ENCODE assay signal across 28 cellular contexts in the genomic region with DNA sequence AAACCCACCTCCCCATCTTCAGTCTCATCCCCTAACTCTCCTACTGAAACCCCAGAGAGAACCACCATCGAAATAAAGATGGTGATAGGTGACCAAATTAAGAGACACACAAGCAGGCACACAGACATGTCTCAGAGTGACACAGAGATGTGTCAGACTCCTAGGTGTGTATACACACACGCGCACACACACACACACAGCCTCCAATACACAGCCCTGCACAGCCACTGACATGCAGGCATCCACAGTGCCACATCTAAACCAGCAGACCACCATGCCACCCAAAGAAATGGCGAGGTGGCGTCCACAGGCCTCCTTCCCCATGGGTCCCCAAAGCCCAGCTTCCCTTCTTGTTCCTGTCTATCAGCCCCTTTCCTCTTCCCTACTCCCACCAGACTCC. TPM values are rescaled to one million over a fixed set of nuclear protein-coding genes. Genes with fewer than 3 reads are reported as not detected.
"Had no signal": no experiment of that assay in that cellular context is flagged by ENCODE, and none has a peak within 500 bp of the region (broad histone marks: within the 10 kb centered on the region; RNA-seq: fewer than 3 reads in every experiment).

No MANE protein-coding gene starts in this region.

- DNase-seq: effector CD8-positive, alpha-beta T cell; foreskin keratinocyte; heart right ventricle; left cardiac atrium; left lung; mesenchymal stem cell; mucosa of descending colon; stimulated activated CD4-positive, alpha-beta T cell treated with anti-CD3 and anti-CD28 coated beads, Interleukin-2, amount 100 ng/mL, for 24 hours; stimulated activated CD4-positive, alpha-beta T cell treated with anti-CD3 and anti-CD28 coated beads, Interleukin-4, amount 100 ng/mL, for 4 hours; stimulated activated naive CD4-positive, alpha-beta T cell; stimulated activated naive CD8-positive, alpha-beta T cell treated with anti-CD3 and anti-CD28 coated beads, Interleukin-15, amount 100 ng/mL, for 72 hours; transverse colon had no signal

- H3K4me3 ChIP-seq: esophagus muscularis mucosa, gastroesophageal sphincter, heart right ventricle, left lung, mucosa of descending colon, prostate gland, right atrium auricular region, smooth muscle cell, suprapubic skin, transverse colon had no signal

- H3K9me3 Mint-ChIP-seq: endodermal cell; mesothelial cell of epicardium; naive B cell; natural killer cell treated with Interleukin-12 subunit alpha and Interleukin-12 subunit beta and Interleukin-15 and Interleukin-18, amount 100 ng/mL, for 72 hours; stimulated activated naive CD8-positive, alpha-beta T cell treated with anti-CD3 and anti-CD28 coated beads, Interleukin-15, amount 100 ng/mL, for 72 hours had no signal

- H3K36me3 Mint-ChIP-seq: mesothelial cell of epicardium; naive B cell; natural killer cell treated with Interleukin-12 subunit alpha and Interleukin-12 subunit beta and Interleukin-15 and Interleukin-18, amount 100 ng/mL, for 72 hours had no signal

- H3K4me1 ChIP-seq: foreskin keratinocyte, gastroesophageal sphincter, heart right ventricle, left lung, parathyroid adenoma, prostate gland, right atrium auricular region, transverse colon had no signal

- H3K27ac Mint-ChIP-seq: endodermal cell; mesothelial cell of epicardium; natural killer cell treated with Interleukin-12 subunit alpha and Interleukin-12 subunit beta and Interleukin-15 and Interleukin-18, amount 100 ng/mL, for 72 hours had no signal

- H3K4me2 ChIP-seq: smooth muscle cell had no signal

- H3K4me1 Mint-ChIP-seq: endodermal cell had no signal

- H3K27ac ChIP-seq: epithelial cell of prostate, esophagus muscularis mucosa, foreskin keratinocyte, gastroesophageal sphincter, heart right ventricle, left lung, neutrophil, parathyroid adenoma, prostate gland, right atrium auricular region, suprapubic skin, transverse colon had no signal

- ATAC-seq: foreskin keratinocyte; gastroesophageal sphincter; heart right ventricle; left cardiac atrium; left lung; mucosa of descending colon; natural killer cell treated with Interleukin-12 subunit alpha and Interleukin-12 subunit beta and Interleukin-15 and Interleukin-18, amount 100 ng/mL, for 72 hours; sciatic nerve; stimulated activated naive CD8-positive, alpha-beta T cell treated with anti-CD3 and anti-CD28 coated beads, Interleukin-15, amount 100 ng/mL, for 72 hours had no signal

- H3K79me2 ChIP-seq: parathyroid adenoma had no signal

- H2AFZ ChIP-seq: parathyroid adenoma had no signal

- H3K36me3 ChIP-seq: esophagus muscularis mucosa, gastroesophageal sphincter, heart right ventricle, left lung, neutrophil, prostate gland, right atrium auricular region, suprapubic skin, transverse colon had no signal

- H3K27me3 ChIP-seq: right atrium auricular region had no signal

- H3K9me3 ChIP-seq: esophagus muscularis mucosa, gastroesophageal sphincter, heart right ventricle, left lung, mucosa of descending colon, neutrophil, prostate gland, right atrium auricular region, suprapubic skin, transverse colon had no signal

- H3K4me3 Mint-ChIP-seq: endodermal cell; mesothelial cell of epicardium; natural killer cell treated with Interleukin-12 subunit alpha and Interleukin-12 subunit beta and Interleukin-15 and Interleukin-18, amount 100 ng/mL, for 72 hours; stimulated activated naive CD8-positive, alpha-beta T cell treated with anti-CD3 and anti-CD28 coated beads, Interleukin-15, amount 100 ng/mL, for 72 hours had no signal

RNA-seq across cellular contexts. Expression of a gene that starts 27.4 kb away (rescaled TPM):
- total RNA-seq: foreskin keratinocyte, kidney epithelial cell, lung microvascular endothelial cell had no signal
- polyA plus RNA-seq: foreskin keratinocyte had no signal
